ENCODE assay signal across 1 cellular context in genomic region chr12:19198272-19198671, GRCh38.
TF ChIP-seq lines count a peak whose summit lies in the region.

No MANE protein-coding gene starts in this region.

TF ChIP-seq in GM23338, 12 proteins besides CTCF, POLR2A, EP300 and RAD21 (continued from another document):
- TF ChIP-seq ZNF462 (CRISPR knock-in tag; IDR thresholded peaks at IDR 0.05), result no peak
- no peak for TF ChIP-seq EZH2phosphoT487 (IDR thresholded peaks at IDR 0.05; ENCODE audit: unreplicated experiment)
- TF ChIP-seq EZH2 (IDR thresholded peaks at IDR 0.05; ENCODE audit: low read depth, unreplicated experiment), result no peak
- TF ChIP-seq ETS1 (IDR thresholded peaks at IDR 0.05), result no peak
- no peak for TF ChIP-seq ZNF114 (CRISPR knock-in tag; IDR thresholded peaks at IDR 0.05)
